ENCODE assay signal across 15 cellular contexts in the genomic region with DNA sequence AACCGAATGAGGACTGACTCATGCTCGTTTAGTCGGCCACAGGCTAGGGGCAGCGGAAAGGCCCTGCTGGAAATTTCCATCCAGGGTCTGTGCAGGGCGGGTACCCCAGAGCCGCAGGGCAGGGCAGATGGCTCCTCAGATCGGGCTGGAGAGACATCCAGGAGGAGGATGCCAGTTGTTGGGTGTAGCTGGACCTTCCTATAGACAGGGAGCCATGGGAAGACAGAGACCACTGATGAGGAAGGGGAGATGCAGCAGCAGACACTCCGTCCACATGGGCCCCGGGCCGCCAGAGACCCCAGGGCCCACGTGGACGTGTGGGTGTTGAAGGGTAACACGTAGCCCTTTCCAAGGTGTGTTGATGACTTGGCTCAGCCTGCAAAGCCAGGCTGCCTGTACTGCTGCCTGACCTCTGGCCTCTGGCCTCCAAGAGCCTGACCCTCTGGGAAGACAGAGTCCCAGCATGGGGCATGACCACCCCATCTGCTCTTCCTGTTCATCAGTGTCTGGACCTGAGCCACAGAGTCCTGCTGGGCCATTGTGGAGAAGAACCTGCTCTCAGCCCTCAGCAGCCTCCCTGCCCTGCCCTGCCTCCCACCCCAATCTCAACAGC. TPM values are rescaled to one million over a fixed set of nuclear protein-coding genes. Genes with fewer than 3 reads are reported as not detected.
DNase-seq lines count a peak whose midpoint lies in the region; ATAC-seq and TF ChIP-seq lines count a peak whose summit lies in the region.
"Had no signal": no experiment of that assay in that cellular context is flagged by ENCODE, and none has a peak within 500 bp of the region (broad histone marks: within the 10 kb centered on the region; RNA-seq: fewer than 3 reads in every experiment).

No MANE protein-coding gene starts in this region.

- no peak overlapping the region for H3K4me3 Mint-ChIP-seq in activated CD8-positive, alpha-beta memory T cell treated with anti-CD3 and anti-CD28 coated beads, Interleukin-2, amount 10 ng/mL, durations not matched to agents 7 days and 5 days
- H3K4me3 Mint-ChIP-seq in T-helper 17 cell (no peak overlapping the region), type B pancreatic cell (no peak overlapping the region)

- DNase-seq in activated CD8-positive, alpha-beta memory T cell treated with anti-CD3 and anti-CD28 coated beads for 24 hours, result peak; percentile 51
- no peak for DNase-seq in activated CD8-positive, alpha-beta memory T cell treated with anti-CD3 and anti-CD28 coated beads, Interleukin-2, amount 10 ng/mL, durations not matched to agents 7 days and 5 days
- DNase-seq in T-helper 17 cell (no peak), islet precursor cell (peak; percentile 59), type B pancreatic cell (ENCODE audit: extremely low spot score, unreplicated experiment) (peak; percentile 56), NCI-H774 (lab: John Stamatoyannopoulos, UW) (no peak)
- DNase-seq: AML-193; CD4-positive, CD25-positive, alpha-beta regulatory T cell; DMS79; GOT3; KG1; MG63; NCI-H1092 treated with DMSO at 0.1 percent for 48 hours; NCI-H187 had no signal

- peaks cover 66% of the 10 kb centered on the region for H3K27me3 Mint-ChIP-seq in activated CD8-positive, alpha-beta memory T cell treated with anti-CD3 and anti-CD28 coated beads, Interleukin-2, amount 10 ng/mL, durations not matched to agents 7 days and 5 days
- H3K27me3 Mint-ChIP-seq in T-helper 17 cell (peaks cover 45% of the 10 kb centered on the region), type B pancreatic cell (peaks cover 20% of the 10 kb centered on the region)

- H3K27ac Mint-ChIP-seq in activated CD8-positive, alpha-beta memory T cell treated with anti-CD3 and anti-CD28 coated beads, Interleukin-2, amount 10 ng/mL, durations not matched to agents 7 days and 5 days, result no peak overlapping the region
- H3K27ac Mint-ChIP-seq in T-helper 17 cell, result peak overlapping the region; percentile 75
- no peak overlapping the region for H3K27ac Mint-ChIP-seq in type B pancreatic cell

- H3K9me3 ChIP-seq in T-helper 17 cell (ENCODE audit: control insufficient read depth, low read length, poor library complexity, severe bottlenecking), result no peaks in the 10 kb centered on the region
- H3K9me3 ChIP-seq: MG63 had no signal

- H3K36me3 Mint-ChIP-seq in activated CD8-positive, alpha-beta memory T cell treated with anti-CD3 and anti-CD28 coated beads, Interleukin-2, amount 10 ng/mL, durations not matched to agents 7 days and 5 days, result no peaks in the 10 kb centered on the region
- H3K36me3 Mint-ChIP-seq in T-helper 17 cell (ENCODE audit: low read depth) (peaks cover 6% of the 10 kb centered on the region), type B pancreatic cell (peaks cover 11% of the 10 kb centered on the region)
- H3K36me3 Mint-ChIP-seq: CD4-positive, CD25-positive, alpha-beta regulatory T cell had no signal

- CTCF ChIA-PET in activated CD8-positive, alpha-beta memory T cell treated with anti-CD3 and anti-CD28 coated beads, Interleukin-2, amount 10 ng/mL, durations not matched to agents 7 days and 5 days (lab: Charles Lee), result interaction anchor here (0.7 kb wide), 1 partner anchor 115 kb away, joined by 3 read pairs; no protein-coding TSS in a partner anchor

- peaks cover 36% of the 10 kb centered on the region for H3K4me1 Mint-ChIP-seq in activated CD8-positive, alpha-beta memory T cell treated with anti-CD3 and anti-CD28 coated beads, Interleukin-2, amount 10 ng/mL, durations not matched to agents 7 days and 5 days
- H3K4me1 Mint-ChIP-seq in T-helper 17 cell (peaks cover 32% of the 10 kb centered on the region), type B pancreatic cell (ENCODE audit: unreplicated experiment) (peaks cover 27% of the 10 kb centered on the region)

- TF ChIP-seq CTCF in type B pancreatic cell (conservative IDR thresholded peaks at IDR 0.05), result no peak

- ATAC-seq in activated CD8-positive, alpha-beta memory T cell treated with anti-CD3 and anti-CD28 coated beads, Interleukin-2, amount 10 ng/mL, durations not matched to agents 7 days and 5 days, result no peak
- no peak for ATAC-seq in T-helper 17 cell
- no peak for ATAC-seq in GM19023 (IDR thresholded peaks at IDR 0.05; ENCODE audit: unreplicated experiment)

- H3K9me3 Mint-ChIP-seq in activated CD8-positive, alpha-beta memory T cell treated with anti-CD3 and anti-CD28 coated beads, Interleukin-2, amount 10 ng/mL, durations not matched to agents 7 days and 5 days (ENCODE audit: low read depth), result no peaks in the 10 kb centered on the region
- H3K9me3 Mint-ChIP-seq in type B pancreatic cell, result no peaks in the 10 kb centered on the region
- H3K9me3 Mint-ChIP-seq: CD4-positive, CD25-positive, alpha-beta regulatory T cell had no signal

RNA-seq across cellular contexts. Expression of a gene that starts 4.8 kb away (rescaled TPM):
- 1 to 10 TPM in 1 of 2 experiments, under 1 TPM in 1; 0.53 to 4.7 TPM for total RNA-seq in activated CD8-positive, alpha-beta memory T cell treated with anti-CD3 and anti-CD28 coated beads, Interleukin-2, amount 10 ng/mL, durations not matched to agents 7 days and 5 days
- total RNA-seq in T-helper 17 cell (not detected), type B pancreatic cell (ENCODE audit: low replicate concordance) (28.5 and 64.2 TPM in 2 replicates)
- total RNA-seq: CD4-positive, CD25-positive, alpha-beta regulatory T cell had no signal

Comparison
In these comparisons a context has a peak if more than half of its experiments do, and no peak if none do; other contexts are left out.
1. DNase-seq: peak in activated CD8-positive, alpha-beta memory T cell treated with anti-CD3 and anti-CD28 coated beads for 24 hours (single experiment), islet precursor cell (single experiment) and type B pancreatic cell (single experiment); none in activated CD8-positive, alpha-beta memory T cell treated with anti-CD3 and anti-CD28 coated beads, Interleukin-2, amount 10 ng/mL, durations not matched to agents 7 days and 5 days (single experiment), T-helper 17 cell (0 of 3) and NCI-H774 (single experiment).